In the genomic region with DNA sequence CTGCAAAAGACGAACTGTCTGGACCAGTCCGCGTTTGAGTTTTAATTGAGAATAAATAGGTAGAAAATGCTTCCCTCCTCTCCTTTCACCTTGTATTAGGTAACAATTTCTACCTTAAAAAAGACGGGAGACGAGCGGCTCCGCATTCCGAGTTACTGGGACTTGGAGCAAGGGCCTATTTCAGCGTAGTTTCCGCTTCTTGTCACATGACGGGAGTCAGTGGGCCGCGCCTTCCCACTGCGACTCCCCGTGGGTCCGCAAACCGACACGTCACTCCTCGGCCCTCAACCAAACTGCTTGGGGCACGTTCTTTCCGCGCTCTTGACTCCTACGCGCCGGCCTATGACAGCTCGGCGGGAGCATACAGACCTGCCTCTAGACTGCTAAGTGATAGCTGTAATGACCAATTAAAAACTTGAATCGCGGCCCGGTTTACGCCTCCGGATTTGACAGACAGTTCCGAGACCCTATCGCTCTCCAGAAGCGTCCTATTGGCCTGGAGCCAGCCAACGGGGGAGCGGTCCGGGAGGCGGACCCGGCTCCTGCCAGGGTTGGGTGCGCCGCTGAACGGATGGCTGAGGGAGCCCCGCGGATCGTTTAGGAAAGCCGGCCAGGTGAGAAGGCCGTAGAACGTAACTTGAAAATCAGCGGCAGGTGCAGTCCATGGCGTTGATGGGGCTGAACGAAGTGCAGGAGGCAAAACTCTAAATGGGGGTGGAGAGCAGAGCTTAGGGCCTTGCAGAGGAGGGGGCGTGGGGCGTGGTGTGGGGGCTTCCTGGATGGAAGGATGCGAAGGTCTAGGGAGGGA, we compare ENCODE assay signal across 8 cellular contexts. TPM values are rescaled to one million over a fixed set of nuclear protein-coding genes. Genes with fewer than 3 reads are reported as not detected.
A peak's percentile ranks its signal among the peaks of the same experiment; 100 is the strongest.
DNase-seq lines count a peak whose midpoint lies in the region; ATAC-seq, FAIRE-seq and TF ChIP-seq lines count a peak whose summit lies in the region.

Gene STT3A (plus strand): TSS at position 548 of the 808 bp plus-strand sequence. CDS start 3,064 bp downstream, outside the sequence.

- H3K79me1 ChIP-seq in IMR-90 (ENCODE audit: low read depth in 1 of 2, low read length in 2 of 2) = peaks cover 0 to 34% of the 10 kb centered on the region in 2 experiments; a peak in 3 of 4 replicates

- peak; percentile 97 for FAIRE-seq in endothelial cell of umbilical vein (lab: Jason Lieb, UNC)

- H3K4ac ChIP-seq in IMR-90 (ENCODE audit: low read depth, low read length) = peak within 1 kb of the TSS; percentile 96

- in situ Hi-C loops in IMR-90 (cut with MboI; ENCODE audit: low sequenced_read_pairs) = loop anchor here (25.0 kb wide), 1 partner anchor 955 kb away; no protein-coding TSS in a partner anchor

- peak within 1 kb of the TSS; percentile 94 for H2AK5ac ChIP-seq in IMR-90 (ENCODE audit: low read depth, low read length)

- no peak within 1 kb of the TSS for H2BK20ac ChIP-seq in IMR-90 (ENCODE audit: low read depth, low read length)

- no peaks in the 10 kb centered on the region for H3K9me3 ChIP-seq in IMR-90 (ENCODE audit: control insufficient read depth, insufficient read depth, low read length)
- H3K9me3 ChIP-seq in endothelial cell of umbilical vein (replicated peaks; ENCODE audit: control insufficient read depth, insufficient read depth, low read length) = no peaks in the 10 kb centered on the region

- H4K91ac ChIP-seq in IMR-90 (ENCODE audit: insufficient read depth, low read depth, low read length) = peak within 1 kb of the TSS; percentile 93

- peak within 1 kb of the TSS; percentile 78 for H4K5ac ChIP-seq in IMR-90 (ENCODE audit: low read depth, low read length)

- TF ChIP-seq POLR2A in IMR-90 (IDR thresholded peaks at IDR 0.05; ENCODE audit: low read depth, low read length) (peak; percentile 89), endothelial cell of umbilical vein (IDR thresholded peaks at IDR 0.05; ENCODE audit: low read depth, low read length) (peak; percentile 92)

- H3K79me2 ChIP-seq in endothelial cell of umbilical vein (ENCODE audit: control insufficient read depth, insufficient read depth, low read length) = peaks cover 44% of the 10 kb centered on the region

- peak within 1 kb of the TSS; percentile 99 for H2AK9ac ChIP-seq in IMR-90 (replicated peaks; ENCODE audit: low read depth, low read length, poor library complexity)

- DNase-seq in DMS 273 (lab: John Stamatoyannopoulos, UW; ENCODE audit: unreplicated experiment) = peak; percentile 99
- peak; percentile 100 for DNase-seq in IMR-90
- peak; percentile 100 for DNase-seq in OCI-M1 (lab: John Stamatoyannopoulos, UW)
- DNase-seq in activated T-cell treated with anti-CD3 and anti-CD28 coated beads for 24 hours (ENCODE audit: low read depth) = peak; percentile 98
- DNase-seq in endothelial cell of umbilical vein (ENCODE audit: low read depth, low spot score) = peak; percentile 100
- peak; percentile 100 for DNase-seq in midbrain (lab: John Stamatoyannopoulos, UW)
- DNase-seq in stimulated activated CD8-positive, alpha-beta memory T cell treated with anti-CD3 and anti-CD28 coated beads, Interleukin-2, amount 100 ng/mL, for 1 hour (ENCODE audit: low read depth in 2 of 2) = peak; percentile 95

- H3K27me3 ChIP-seq in IMR-90 (ENCODE audit: control insufficient read depth, insufficient read depth, low read length) (no peaks in the 10 kb centered on the region), endothelial cell of umbilical vein (ENCODE audit: control insufficient read depth in 2 of 2, insufficient read depth in 2 of 2, low read length in 2 of 2) (no peaks in the 10 kb centered on the region)

- CTCF ChIA-PET in IMR-90 (lab: Yijun Ruan, JAX) = no interaction called here
- CTCF ChIA-PET in endothelial cell of umbilical vein (lab: Charles Lee) = interaction anchor here (0.6 to 1.5 kb wide), 6 partner anchors 10 to 282 kb away, joined by 3 to 6 read pairs (median 3); partner anchors contain the start of gene EI24

- TF ChIP-seq RAD21 in IMR-90 (IDR thresholded peaks at IDR 0.05; ENCODE audit: low read length) = no peak

- peak within 1 kb of the TSS; percentile 79 for H2BK5ac ChIP-seq in IMR-90 (ENCODE audit: low read depth, low read length, poor library complexity, severe bottlenecking)

- H4K8ac ChIP-seq in IMR-90 (ENCODE audit: low read depth in 2 of 2, low read length in 2 of 2) = peak within 1 kb of the TSS; percentile 94 to 97

- H3K4me2 ChIP-seq in IMR-90 (ENCODE audit: low read depth, low read length) (peak within 1 kb of the TSS; percentile 99), endothelial cell of umbilical vein (ENCODE audit: insufficient read depth, low read length) (peak within 1 kb of the TSS; percentile 95)

- H3K9me1 ChIP-seq in IMR-90 (ENCODE audit: insufficient read depth, low read length) = peaks cover 1% of the 10 kb centered on the region; the same call in 1 of the 2 replicates
- no peaks in the 10 kb centered on the region for H3K9me1 ChIP-seq in endothelial cell of umbilical vein (replicated peaks; ENCODE audit: control insufficient read depth, extremely low read depth, insufficient read depth, low read length)

- H3K36me3 ChIP-seq in IMR-90 (ENCODE audit: control insufficient read depth, insufficient read depth, low read length) (peaks cover 1% of the 10 kb centered on the region; the same call in 1 of the 2 replicates), endothelial cell of umbilical vein (ENCODE audit: control insufficient read depth in 2 of 2, extremely low read depth in 1 of 2, insufficient read depth in 2 of 2, low read length in 2 of 2) (peaks cover 2 to 4% of the 10 kb centered on the region in 2 experiments)

- H2BK120ac ChIP-seq in IMR-90 (ENCODE audit: low read depth, low read length) = peak within 1 kb of the TSS; percentile 63

- intact Hi-C loops in IMR-90 (cut with micrococcal nuclease) (loop anchor here (1.0 kb wide), 1 partner anchor 97 kb away; no protein-coding TSS in a partner anchor), endothelial cell of umbilical vein (cut with micrococcal nuclease) (loop anchor here (1.0 to 10.0 kb wide), 7 partner anchors 23 to 698 kb away; partner anchors contain the start of genes CHEK1, EI24, FAM118B and ROBO4)

- ATAC-seq in GM21528 (IDR thresholded peaks at IDR 0.05; ENCODE audit: low FRiP score, unreplicated experiment) (peak; percentile 99), IMR-90 (ENCODE audit: low read depth) (peak; percentile 95)

- H3K9ac ChIP-seq in IMR-90 (ENCODE audit: low read depth, low read length) (peak within 1 kb of the TSS; percentile 92), endothelial cell of umbilical vein (replicated peaks; ENCODE audit: extremely low read depth, insufficient read depth, low read length) (peak within 1 kb of the TSS; percentile 93)

- 0% methylated on average over 23 of the region's 55 CpGs; no CpG with 5 or more reads in 1 of the 2 experiments for WGBS in IMR-90 (ENCODE audit: extremely low coverage in 2 of 2, insufficient read length in 1 of 2), 2 experiments

- H2AFZ ChIP-seq in IMR-90 (replicated peaks; ENCODE audit: low read length, poor library complexity) = peak within 1 kb of the TSS; percentile 94
- peak within 1 kb of the TSS; percentile 38 for H2AFZ ChIP-seq in endothelial cell of umbilical vein (ENCODE audit: low read depth, low read length)

- peak within 1 kb of the TSS; percentile 95 for H3K14ac ChIP-seq in IMR-90 (replicated peaks; ENCODE audit: low read depth, low read length)

- POLR2A ChIA-PET in IMR-90 (lab: Charles Lee; ENCODE audit: unreplicated experiment) = interaction anchor here (0.5 to 0.6 kb wide), 3 partner anchors 23 to 1297 kb away, joined by 3 to 7 read pairs (median 3); partner anchors contain the start of gene EI24
- POLR2A ChIA-PET in endothelial cell of umbilical vein (lab: Charles Lee) = interaction anchor here (0.6 to 2.0 kb wide), 4 partner anchors 23 to 405 kb away, joined by 3 to 8 read pairs (median 5); partner anchors contain the start of gene EI24

- dilution Hi-C loops in IMR-90 (cut with HindIII; ENCODE audit: low sequenced_read_pairs, unreplicated experiment) (no loop called here), endothelial cell of umbilical vein (cut with MboI; ENCODE audit: extremely low pct_ligation_motif_present, low sequenced_read_pairs) (no loop called here)

- H3K4me3 ChIP-seq in IMR-90 (ENCODE audit: insufficient read depth, low read depth, low read length) (peak within 1 kb of the TSS; percentile 76), endothelial cell of umbilical vein (replicated peaks in 1 of 3; ENCODE audit: insufficient read depth in 1 of 3, low read depth in 1 of 3, low read length in 3 of 3) (peak within 1 kb of the TSS; percentile 63 to 96 (median 79))

- BruUV-seq in IMR-90 (replicated peaks; lab: Mats Ljungman, UMichigan) (no TSS peak), endothelial cell of umbilical vein (replicated peaks; lab: Mats Ljungman, UMichigan) (no TSS peak)

- TF ChIP-seq CTCF in IMR-90 (conservative IDR thresholded peaks at IDR 0.05; ENCODE audit: low read depth, low read length) = no peak
- TF ChIP-seq CTCF in endothelial cell of umbilical vein (IDR thresholded peaks at IDR 0.05; ENCODE audit: extremely low read depth in 1 of 2, insufficient read depth in 1 of 2, low read depth in 1 of 2, low read length in 2 of 2) = no peak

- peak within 1 kb of the TSS; percentile 89 for H3K56ac ChIP-seq in IMR-90 (ENCODE audit: extremely low read depth, insufficient read depth, low read length)

- peak within 1 kb of the TSS; percentile 93 for H3K27ac ChIP-seq in IMR-90 (ENCODE audit: insufficient read depth, low read length)
- peak within 1 kb of the TSS; percentile 79 for H3K27ac ChIP-seq in endothelial cell of umbilical vein (ENCODE audit: insufficient read depth, low read depth, low read length)

- H4K20me1 ChIP-seq in IMR-90 (ENCODE audit: insufficient read depth, low read length) (peaks cover 6% of the 10 kb centered on the region; the same call in 1 of the 2 replicates), endothelial cell of umbilical vein (replicated peaks; ENCODE audit: control insufficient read depth, extremely low read depth, insufficient read depth, low read length) (no peaks in the 10 kb centered on the region)

- H2BK15ac ChIP-seq in IMR-90 (ENCODE audit: low read depth, low read length) = no peak within 1 kb of the TSS; the same call in 2 of the 3 replicates

- H3K18ac ChIP-seq in IMR-90 (ENCODE audit: low read depth, low read length) = peak within 1 kb of the TSS; percentile 77

- H3K4me1 ChIP-seq in IMR-90 (ENCODE audit: control insufficient read depth, insufficient read depth, low read length) (0 out of 2 replicates have a peak, but pooled peaks cover 2% of the 10 kb centered on the region), endothelial cell of umbilical vein (ENCODE audit: control insufficient read depth, extremely low read depth, insufficient read depth, low read length) (peaks cover 17% of the 10 kb centered on the region)

- H3K23ac ChIP-seq in IMR-90 (ENCODE audit: low read depth, low read length) = peak within 1 kb of the TSS; percentile 96

RNA-seq across cellular contexts. Expression of gene STT3A, which starts in this region (rescaled TPM):
- total RNA-seq in IMR-90 (2012; rRNA removed) (346 and 387 TPM in 2 replicates), endothelial cell of umbilical vein (216 and 236 TPM in 2 replicates)
- polyA plus RNA-seq in IMR-90 (2012; rRNA removed) (180 and 184 TPM in 2 replicates), endothelial cell of umbilical vein (316 and 362 TPM in 2 replicates)
- 112 and 179 TPM in 2 replicates for polyA plus RNA-seq in IMR-90 (2012; cell fraction: cytosol; rRNA removed)
- 25.4 and 108 TPM in 2 replicates for polyA plus RNA-seq in IMR-90 (2012; cell fraction: nucleus; rRNA removed; ENCODE audit: low replicate concordance)
- polyA plus RNA-seq in endothelial cell of umbilical vein (2011; cell fraction: cytosol; rRNA removed) = 155 and 204 TPM in 2 replicates
- polyA plus RNA-seq in endothelial cell of umbilical vein (2011; cell fraction: nucleus; rRNA removed) = 173 and 181 TPM in 2 replicates
- polyA plus RNA-seq in endothelial cell of umbilical vein (2012) = 237 and 256 TPM in 2 replicates
- polyA minus RNA-seq in endothelial cell of umbilical vein = 1,347 and 1,527 TPM in 2 replicates
- polyA minus RNA-seq in endothelial cell of umbilical vein (2011; cell fraction: cytosol; rRNA and poly(A)+ RNA removed) = 124 TPM
- polyA minus RNA-seq in endothelial cell of umbilical vein (2011; cell fraction: nucleus; rRNA and poly(A)+ RNA removed) = 241 and 437 TPM in 2 replicates

Comparison
In these comparisons a context has a peak if more than half of its experiments do, and no peak if none do; other contexts are left out.
1. Peak in every context shown above with its lines: DNase-seq, ATAC-seq, H3K4me3 ChIP-seq and H3K27ac ChIP-seq.